1 cellular context compared by ENCODE assay signal in genomic region chr15:39860200-39860599, GRCh38.
TF ChIP-seq lines count a peak whose summit lies in the region.

No MANE protein-coding gene starts in this region.

TF ChIP-seq in H1, 55 proteins besides CTCF, POLR2A, EP300 and RAD21 (continued from another document):
- TF ChIP-seq EGR1 (IDR thresholded peaks at IDR 0.05; ENCODE audit: borderline replicate concordance, low read depth, low read length) (no peak), MAX (IDR thresholded peaks at IDR 0.05) (no peak), MAFK (IDR thresholded peaks at IDR 0.05; ENCODE audit: low read depth, low read length) (no peak), SIRT6 (IDR thresholded peaks at IDR 0.05; ENCODE audit: low read length) (no peak), CREB1 (IDR thresholded peaks at IDR 0.05) (no peak), SP4 (IDR thresholded peaks at IDR 0.05; ENCODE audit: low read length) (no peak), ATF2 (IDR thresholded peaks at IDR 0.05; ENCODE audit: low read length) (no peak), CBX5 (IDR thresholded peaks at IDR 0.05; ENCODE audit: low read depth, low read length) (no peak), GABPA (IDR thresholded peaks at IDR 0.05; ENCODE audit: borderline replicate concordance, insufficient read depth, low read length) (no peak), NANOG (IDR thresholded peaks at IDR 0.05; ENCODE audit: insufficient read depth, low read depth, low read length, poor library complexity, severe bottlenecking) (no peak)
